ENCODE assay signal across 11 cellular contexts in the genomic region with DNA sequence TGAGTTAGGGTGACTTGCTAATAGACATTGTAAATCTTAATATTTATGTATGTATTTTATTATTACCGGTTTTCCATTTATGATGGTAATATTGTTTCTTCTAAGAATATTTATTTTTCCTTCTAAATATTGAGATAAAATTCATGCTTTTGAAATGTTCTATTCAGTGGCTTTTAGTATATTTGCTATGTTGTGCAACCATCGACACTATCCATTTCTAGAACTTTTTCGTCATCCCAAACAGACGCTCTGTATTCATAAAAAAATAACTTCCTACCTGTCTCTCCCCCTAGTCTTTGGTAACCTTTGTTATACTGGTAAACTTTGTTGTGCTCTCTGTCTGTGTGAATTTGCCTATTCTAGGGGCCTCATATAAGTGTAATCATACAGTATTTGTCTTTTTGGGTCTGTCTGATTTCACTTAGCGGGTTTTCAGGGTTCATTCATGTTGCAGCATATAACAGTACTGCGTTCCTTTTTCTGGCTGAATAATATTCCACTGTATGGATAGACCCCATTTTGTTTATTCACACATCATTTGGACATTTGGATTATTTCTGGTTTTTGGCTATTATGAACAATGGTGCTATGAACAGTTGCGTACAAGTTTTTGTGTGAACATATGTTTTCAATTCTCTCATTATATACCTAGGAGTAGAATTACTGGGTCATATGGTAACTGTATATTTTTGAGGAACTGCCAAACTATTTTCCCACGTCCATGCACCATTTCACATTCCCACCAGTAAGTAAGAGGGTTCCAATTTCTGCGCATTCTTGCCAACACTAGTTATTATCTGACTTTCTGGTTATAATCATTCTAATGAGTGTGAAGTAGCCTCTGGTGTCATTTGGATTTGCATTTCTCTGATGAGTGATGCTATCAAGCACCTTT. TPM values are rescaled to one million over a fixed set of nuclear protein-coding genes. Genes with fewer than 3 reads are reported as not detected.
DNase-seq lines count a peak whose midpoint lies in the region; TF ChIP-seq lines count a peak whose summit lies in the region.
"Had no signal": no experiment of that assay in that cellular context is flagged by ENCODE, and none has a peak within 500 bp of the region (broad histone marks: within the 10 kb centered on the region; RNA-seq: fewer than 3 reads in every experiment).

No MANE protein-coding gene starts in this region.

- H3K4me3 Mint-ChIP-seq in activated naive CD4-positive, alpha-beta T cell treated with anti-CD3 and anti-CD28 coated beads, Interleukin-2, amount 50 U/mL, for 24 hours: no peak overlapping the region
- H3K4me3 Mint-ChIP-seq in activated CD4-positive, alpha-beta memory T cell treated with anti-CD3 and anti-CD28 coated beads, Interleukin-2, amount 10 ng/mL, durations not matched to agents 7 days and 5 days: no peak overlapping the region

- peaks cover 54 to 69% of the 10 kb centered on the region in 2 donors for H3K36me3 ChIP-seq in stomach smooth muscle (ENCODE audit: control insufficient read depth in 2 of 2, insufficient read depth in 2 of 2, low read length in 2 of 2)
- peaks cover 30% of the 10 kb centered on the region for H3K36me3 ChIP-seq in BE2C

- H3K36me3 Mint-ChIP-seq in activated naive CD4-positive, alpha-beta T cell treated with anti-CD3 and anti-CD28 coated beads, Interleukin-2, amount 50 U/mL, for 24 hours: peaks cover 12% of the 10 kb centered on the region
- peaks cover 81% of the 10 kb centered on the region for H3K36me3 Mint-ChIP-seq in activated CD4-positive, alpha-beta memory T cell treated with anti-CD3 and anti-CD28 coated beads, Interleukin-2, amount 10 ng/mL, durations not matched to agents 7 days and 5 days (ENCODE audit: low read depth)

- H3K27me3 Mint-ChIP-seq in activated naive CD4-positive, alpha-beta T cell treated with anti-CD3 and anti-CD28 coated beads, Interleukin-2, amount 50 U/mL, for 24 hours: no peaks in the 10 kb centered on the region
- H3K27me3 Mint-ChIP-seq in activated CD4-positive, alpha-beta memory T cell treated with anti-CD3 and anti-CD28 coated beads, Interleukin-2, amount 10 ng/mL, durations not matched to agents 7 days and 5 days: no peaks in the 10 kb centered on the region

- H3K4me1 Mint-ChIP-seq in activated naive CD4-positive, alpha-beta T cell treated with anti-CD3 and anti-CD28 coated beads, Interleukin-2, amount 50 U/mL, for 24 hours: peaks cover 80% of the 10 kb centered on the region
- H3K4me1 Mint-ChIP-seq in activated CD4-positive, alpha-beta memory T cell treated with anti-CD3 and anti-CD28 coated beads, Interleukin-2, amount 10 ng/mL, durations not matched to agents 7 days and 5 days: peaks cover 87% of the 10 kb centered on the region

- H3K4me1 ChIP-seq in stomach smooth muscle (ENCODE audit: control insufficient read depth, insufficient read depth, low read length): peaks cover 63% of the 10 kb centered on the region
- no peaks in the 10 kb centered on the region for H3K4me1 ChIP-seq in BE2C

- peak overlapping the region; percentile 60 for H3K27ac Mint-ChIP-seq in activated naive CD4-positive, alpha-beta T cell treated with anti-CD3 and anti-CD28 coated beads, Interleukin-2, amount 50 U/mL, for 24 hours
- H3K27ac Mint-ChIP-seq in activated CD4-positive, alpha-beta memory T cell treated with anti-CD3 and anti-CD28 coated beads, Interleukin-2, amount 10 ng/mL, durations not matched to agents 7 days and 5 days: peak overlapping the region; percentile 52

- H3K9me3 ChIP-seq in stomach smooth muscle (ENCODE audit: control insufficient read depth in 2 of 2, low read length in 2 of 2) (no peaks in the 10 kb centered on the region), BE2C (no peaks in the 10 kb centered on the region)

- H3K9ac ChIP-seq in stomach smooth muscle (ENCODE audit: low read length in 2 of 2): no peak overlapping the region

- H3K27me3 ChIP-seq in stomach smooth muscle (ENCODE audit: control insufficient read depth in 1 of 2, insufficient read depth in 2 of 2, low read length in 2 of 2) (no peaks in the 10 kb centered on the region), BE2C (no peaks in the 10 kb centered on the region)

- CTCF ChIA-PET in activated CD4-positive, alpha-beta memory T cell treated with anti-CD3 and anti-CD28 coated beads, Interleukin-2, amount 10 ng/mL, durations not matched to agents 7 days and 5 days (lab: Charles Lee): no interaction called here

- POLR2A ChIA-PET in activated CD4-positive, alpha-beta memory T cell treated with anti-CD3 and anti-CD28 coated beads, Interleukin-2, amount 10 ng/mL, durations not matched to agents 7 days and 5 days (lab: Charles Lee): interaction anchor here (1.2 to 11.5 kb wide), 10 partner anchors 8 to 69 kb away, joined by 3 to 261 read pairs (median 21); a partner anchor contains a TSS

- H3K27ac ChIP-seq in stomach smooth muscle (ENCODE audit: low read length): peak overlapping the region; percentile 18
- H3K27ac ChIP-seq: SK-N-MC had no signal

- H3K4me3 ChIP-seq in stomach smooth muscle (ENCODE audit: low read length in 2 of 2) (no peak overlapping the region), BE2C (ENCODE audit: low read depth, low read length) (no peak overlapping the region)
- H3K4me3 ChIP-seq: SK-N-MC had no signal

- no peak for DNase-seq in activated naive CD4-positive, alpha-beta T cell treated with anti-CD3 and anti-CD28 coated beads, Interleukin-2, amount 50 U/mL, for 16 hours
- no peak for DNase-seq in activated CD4-positive, alpha-beta memory T cell treated with anti-CD3 and anti-CD28 coated beads, Interleukin-2, amount 10 ng/mL, durations not matched to agents 7 days and 5 days
- DNase-seq in fibroblast of peridontal ligament (ENCODE audit: extremely low read depth) (peak; percentile 62), globus pallidus (ENCODE audit: low spot score) (no peak), BE2C (no peak), occipital lobe (lab: John Stamatoyannopoulos, UW) (no peak)
- DNase-seq: C1 segment of cervical spinal cord, NCI-H1436 had no signal

- H3K9me3 Mint-ChIP-seq in activated naive CD4-positive, alpha-beta T cell treated with anti-CD3 and anti-CD28 coated beads, Interleukin-2, amount 50 U/mL, for 24 hours: no peaks in the 10 kb centered on the region
- no peaks in the 10 kb centered on the region for H3K9me3 Mint-ChIP-seq in activated CD4-positive, alpha-beta memory T cell treated with anti-CD3 and anti-CD28 coated beads, Interleukin-2, amount 10 ng/mL, durations not matched to agents 7 days and 5 days

- no peak for TF ChIP-seq CTCF in BE2C (IDR thresholded peaks at IDR 0.05; ENCODE audit: low read depth, low read length)

RNA-seq across cellular contexts. Expression of a gene that starts 15.9 kb away (rescaled TPM):
- total RNA-seq in activated CD4-positive, alpha-beta memory T cell treated with anti-CD3 and anti-CD28 coated beads, Interleukin-2, amount 10 ng/mL, durations not matched to agents 7 days and 5 days: 1,000 to 10,000 TPM; 1,222 to 1,245 TPM
- polyA plus RNA-seq in BE2C (2012; ENCODE audit: insufficient read depth, insufficient read length, low read depth): 301 TPM
- total RNA-seq in occipital lobe: 3.6 TPM

RNA-seq across cellular contexts. Expression of a gene that starts 52.1 kb away (rescaled TPM):
- 10 to 100 TPM; 53.9 to 61.3 TPM for total RNA-seq in activated CD4-positive, alpha-beta memory T cell treated with anti-CD3 and anti-CD28 coated beads, Interleukin-2, amount 10 ng/mL, durations not matched to agents 7 days and 5 days
- polyA plus RNA-seq in BE2C (2012; ENCODE audit: insufficient read depth, insufficient read length, low read depth): 12.5 TPM
- total RNA-seq in occipital lobe: 9.2 TPM

RNA-seq across cellular contexts. Expression of a gene that starts 56.1 kb away (rescaled TPM):
- 10 to 100 TPM; 19.4 to 19.8 TPM for total RNA-seq in activated CD4-positive, alpha-beta memory T cell treated with anti-CD3 and anti-CD28 coated beads, Interleukin-2, amount 10 ng/mL, durations not matched to agents 7 days and 5 days
- 2.7 TPM for polyA plus RNA-seq in BE2C (2012; ENCODE audit: insufficient read depth, insufficient read length, low read depth)
- 0.31 TPM for total RNA-seq in occipital lobe

Comparison
In these comparisons a context has a peak if more than half of its experiments do, and no peak if none do; other contexts are left out.
1. RNA of a gene that starts 15.9 kb away (total RNA-seq): 1,222 to 1,245 TPM in activated CD4-positive, alpha-beta memory T cell treated with anti-CD3 and anti-CD28 coated beads, Interleukin-2, amount 10 ng/mL, durations not matched to agents 7 days and 5 days; 3.6 TPM in occipital lobe (single experiment); every median in the first group is over 100 times any median in the second.
2. RNA of a gene that starts 56.1 kb away (total RNA-seq): 19.4 to 19.8 TPM in activated CD4-positive, alpha-beta memory T cell treated with anti-CD3 and anti-CD28 coated beads, Interleukin-2, amount 10 ng/mL, durations not matched to agents 7 days and 5 days; 0.31 TPM in occipital lobe (single experiment); every median in the first group is over 10 times any median in the second.